ENCODE assay signal across 20 cellular contexts in the genomic region with DNA sequence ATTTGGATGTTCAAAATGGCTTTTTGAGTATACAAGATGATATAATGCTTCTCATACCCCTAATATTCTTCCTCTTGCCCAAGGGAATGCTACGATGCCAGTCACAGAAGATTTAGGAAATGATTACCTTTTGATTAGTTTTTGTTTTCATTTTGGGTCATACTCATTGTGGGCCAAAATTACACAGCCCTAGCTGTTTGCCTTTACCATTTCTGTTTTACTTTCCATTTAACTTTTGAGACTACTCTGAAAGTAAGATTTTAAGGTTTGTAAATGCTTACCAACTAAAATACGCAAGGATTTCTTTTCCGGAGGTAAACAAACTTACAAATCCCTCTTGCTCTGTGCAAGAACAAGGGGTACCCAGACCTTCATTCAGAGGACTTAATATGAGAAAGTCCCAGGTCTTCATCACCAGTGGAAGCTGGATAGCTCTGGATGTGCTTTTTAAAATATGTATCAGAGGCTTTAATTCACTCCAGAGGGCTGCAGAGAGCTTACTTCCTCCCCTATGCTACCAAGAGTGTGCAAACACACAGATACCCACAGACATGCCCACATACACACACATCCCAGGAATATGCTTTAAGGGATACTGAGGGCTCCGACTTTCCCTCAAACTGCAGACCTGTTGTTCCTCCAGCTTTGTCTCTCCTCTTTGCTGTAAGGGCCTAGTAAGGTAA.
A peak's percentile ranks its signal among the peaks of the same experiment; 100 is the strongest.
DNase-seq lines count a peak whose midpoint lies in the region; ATAC-seq and TF ChIP-seq lines count a peak whose summit lies in the region.
"Had no signal": no experiment of that assay in that cellular context is flagged by ENCODE, and none has a peak within 500 bp of the region (broad histone marks: within the 10 kb centered on the region; RNA-seq: fewer than 3 reads in every experiment).

No MANE protein-coding gene starts in this region.

- no peaks in the 10 kb centered on the region for H3K9me3 Mint-ChIP-seq in brain
- H3K9me3 Mint-ChIP-seq: activated naive CD4-positive, alpha-beta T cell treated with anti-CD3 and anti-CD28 coated beads for 36 hours; GM23338 had no signal

- ATAC-seq in GM18861 (IDR thresholded peaks at IDR 0.05; ENCODE audit: unreplicated experiment) (peak; percentile 72), HG02981 (IDR thresholded peaks at IDR 0.05; ENCODE audit: unreplicated experiment) (peak; percentile 67), lung (ENCODE audit: insufficient read depth, low FRiP score) (no peak), HG03571 (IDR thresholded peaks at IDR 0.05; ENCODE audit: unreplicated experiment) (no peak)
- ATAC-seq: GM23338 had no signal

- H3K4me3 ChIP-seq in lung (no peak overlapping the region), breast epithelium (no peak overlapping the region)
- H3K4me3 ChIP-seq: body of pancreas, dorsolateral prefrontal cortex, GM23338, mucosa of descending colon, stomach, vagina had no signal

- H3K27ac ChIP-seq in lung (ENCODE audit: low read depth in 1 of 2, low read length in 1 of 2) (peak overlapping the region; percentile 23 to 77), breast epithelium (no peak overlapping the region)
- H3K27ac ChIP-seq: vagina had no signal

- peak overlapping the region in 3 of 5 experiments; percentile 64 to 82 (median 77) for H3K27ac Mint-ChIP-seq in brain
- H3K27ac Mint-ChIP-seq: activated naive CD4-positive, alpha-beta T cell treated with anti-CD3 and anti-CD28 coated beads for 36 hours; GM23338 had no signal

- WGBS in lung, 2 donors: 62% methylated on average over 4 of the region's 4 CpGs

- peaks cover 35% of the 10 kb centered on the region for H3K4me1 Mint-ChIP-seq in brain
- H3K4me1 Mint-ChIP-seq: GM23338 had no signal

- no peak overlapping the region for H3K4me3 Mint-ChIP-seq in brain
- H3K4me3 Mint-ChIP-seq: activated naive CD4-positive, alpha-beta T cell treated with anti-CD3 and anti-CD28 coated beads for 36 hours; GM23338 had no signal

- DNase-seq in lung (ENCODE audit: low spot score): no peak
- DNase-seq in superior temporal gyrus (ENCODE audit: extremely low spot score): no peak
- no peak for DNase-seq in breast epithelium (ENCODE audit: low spot score in 2 of 2)
- no peak for DNase-seq in activated gamma-delta T cell (lab: John Stamatoyannopoulos, UW)
- DNase-seq: activated CD4-positive, alpha-beta T cell treated with anti-CD3 and anti-CD28 coated beads, Interleukin-2, amount 50 U/mL, for 1 hour; activated naive CD4-positive, alpha-beta T cell treated with anti-CD3 and anti-CD28 coated beads for 36 hours; activated T-cell treated with anti-CD3 and anti-CD28 coated beads for 4 hours; islet precursor cell; stimulated activated CD4-positive, alpha-beta T cell treated with anti-CD3 and anti-CD28 coated beads, Interleukin-2, amount 100 ng/mL, for 24 hours; SW 1271 had no signal

- intact Hi-C loops in breast epithelium (cut with DNase I; ENCODE audit: low total_unique reads): no loop called here

- TF ChIP-seq CTCF in brain (conservative IDR thresholded peaks at IDR 0.05): no peak
- TF ChIP-seq CTCF in lung (IDR thresholded peaks at IDR 0.05; ENCODE audit: control extremely low read depth, extremely low read depth): no peak
- no peak for TF ChIP-seq CTCF in breast epithelium (IDR thresholded peaks at IDR 0.05)

- H3K9me3 ChIP-seq in lung (ENCODE audit: control insufficient read depth in 2 of 2, insufficient read depth in 1 of 2, low read length in 1 of 2) (no peaks in the 10 kb centered on the region), breast epithelium (no peaks in the 10 kb centered on the region)
- H3K9me3 ChIP-seq: body of pancreas, mucosa of descending colon, stomach, vagina had no signal

- no peak for TF ChIP-seq POLR2A in breast epithelium (IDR thresholded peaks at IDR 0.05)

- no peaks in the 10 kb centered on the region for H3K27me3 ChIP-seq in lung (ENCODE audit: control insufficient read depth, insufficient read depth)
- H3K27me3 ChIP-seq in breast epithelium: no peaks in the 10 kb centered on the region
- H3K27me3 ChIP-seq: body of pancreas, dorsolateral prefrontal cortex, stomach, vagina had no signal

- H3K4me1 ChIP-seq in lung (ENCODE audit: control insufficient read depth in 2 of 2, insufficient read depth in 2 of 2, low read length in 2 of 2) (peaks cover 10 to 20% of the 10 kb centered on the region in 2 donors), breast epithelium (no peaks in the 10 kb centered on the region)
- H3K4me1 ChIP-seq: body of pancreas had no signal

- H3K36me3 Mint-ChIP-seq in brain: no peaks in the 10 kb centered on the region

- peaks cover 3% of the 10 kb centered on the region for H3K27me3 Mint-ChIP-seq in brain

- H3K36me3 ChIP-seq in lung (ENCODE audit: control insufficient read depth in 2 of 2, insufficient read depth in 2 of 2, low read length in 2 of 2): no peaks in the 10 kb centered on the region
- H3K36me3 ChIP-seq in breast epithelium: no peaks in the 10 kb centered on the region
- H3K36me3 ChIP-seq: stomach, vagina had no signal

Comparison
In these comparisons a context has a peak if more than half of its experiments do, and no peak if none do; other contexts are left out.
1. ATAC-seq: peak in GM18861 (single experiment) and HG02981 (single experiment); none in lung (single experiment) and HG03571 (single experiment).
2. H3K27ac ChIP-seq: peak in lung (2 of 2); none in breast epithelium (0 of 2).